ENCODE assay signal across 8 cellular contexts in genomic region chr5:64635056-64635686, GRCh38. TPM values are rescaled to one million over a fixed set of nuclear protein-coding genes. Genes with fewer than 3 reads are reported as not detected.
DNase-seq lines count a peak whose midpoint lies in the region; ATAC-seq and TF ChIP-seq lines count a peak whose summit lies in the region.

No MANE protein-coding gene starts in this region.

- in situ Hi-C loops in astrocyte of the cerebellum (cut with HindIII; ENCODE audit: low sequenced_read_pairs): no loop called here

- ATAC-seq in aorta (ENCODE audit: low FRiP score) (peak; percentile 68), HG02623 (IDR thresholded peaks at IDR 0.05; ENCODE audit: unreplicated experiment) (no peak)

- H3K4me3 ChIP-seq in astrocyte of the cerebellum (ENCODE audit: low read depth, low read length): no peak overlapping the region
- H3K4me3 ChIP-seq in aorta (ENCODE audit: low read length in 2 of 2): no peak overlapping the region

- H3K4me1 ChIP-seq in aorta (ENCODE audit: control insufficient read depth in 1 of 2, insufficient read depth in 2 of 2, low read length in 2 of 2): no peaks in the 10 kb centered on the region

- H3K9me3 ChIP-seq in aorta (ENCODE audit: control insufficient read depth, low read length): no peaks in the 10 kb centered on the region

- intact Hi-C loops in aorta (cut with DNase I): loop anchor here (1.0 to 10.0 kb wide), 2 partner anchors 149 to 850 kb away; partner anchors contain the start of gene ADAMTS6 (in 1 of the 2)

- no peaks in the 10 kb centered on the region for H3K36me3 ChIP-seq in aorta (ENCODE audit: control insufficient read depth in 1 of 2, insufficient read depth in 2 of 2, low read length in 1 of 2)

- no peak for TF ChIP-seq EP300 in Ishikawa (IDR thresholded peaks at IDR 0.05; ENCODE audit: borderline replicate concordance)

- peaks cover 0 to 2% of the 10 kb centered on the region in 2 donors for H3K27me3 ChIP-seq in aorta (ENCODE audit: control insufficient read depth in 1 of 2, insufficient read depth in 2 of 2, low read length in 1 of 2)

- peak; percentile 85 for TF ChIP-seq RAD21 in Ishikawa (IDR thresholded peaks at IDR 0.05; ENCODE audit: low read depth)

- WGBS in aorta, 2 donors: 0 to 1% methylated on average over 1 of the region's 1 CpG

- no peak overlapping the region for H3K27ac ChIP-seq in aorta (ENCODE audit: low read depth in 1 of 2, low read length in 2 of 2)

- DNase-seq in DMS 273 (lab: John Stamatoyannopoulos, UW; ENCODE audit: unreplicated experiment) (peak; percentile 67), DMS 273 treated with DMSO at 0.1 percent for 48 hours (lab: John Stamatoyannopoulos, UW) (no peak), astrocyte of the cerebellum (ENCODE audit: low read depth) (peak; percentile 13), kidney glomerular epithelial cell (lab: John Stamatoyannopoulos, UW) (peak; percentile 56), aorta (no peak), HuH-7 (ENCODE audit: low spot score) (no peak)

- peak; percentile 22 for TF ChIP-seq CTCF in astrocyte of the cerebellum (IDR thresholded peaks at IDR 0.05; ENCODE audit: low read depth, low read length, missing control alignments)

TF ChIP-seq in Ishikawa, 13 proteins besides CTCF, POLR2A, EP300 and RAD21:
- TF ChIP-seq CREB1 (IDR thresholded peaks at IDR 0.05; ENCODE audit: low read depth): no peak

RNA-seq across cellular contexts. Expression of gene SHISAL2B, which starts 55.1 kb away (rescaled TPM):
- not detected for total RNA-seq in aorta
- polyA plus RNA-seq in aorta: not detected

Comparison
In these comparisons a context has a peak if more than half of its experiments do, and no peak if none do; other contexts are left out.
1. DNase-seq: peak in DMS 273 (single experiment), astrocyte of the cerebellum (single experiment) and kidney glomerular epithelial cell (single experiment); none in DMS 273 treated with DMSO at 0.1 percent for 48 hours (single experiment), aorta (0 of 2) and HuH-7 (single experiment).